7 cellular contexts compared by ENCODE assay signal in the genomic region with DNA sequence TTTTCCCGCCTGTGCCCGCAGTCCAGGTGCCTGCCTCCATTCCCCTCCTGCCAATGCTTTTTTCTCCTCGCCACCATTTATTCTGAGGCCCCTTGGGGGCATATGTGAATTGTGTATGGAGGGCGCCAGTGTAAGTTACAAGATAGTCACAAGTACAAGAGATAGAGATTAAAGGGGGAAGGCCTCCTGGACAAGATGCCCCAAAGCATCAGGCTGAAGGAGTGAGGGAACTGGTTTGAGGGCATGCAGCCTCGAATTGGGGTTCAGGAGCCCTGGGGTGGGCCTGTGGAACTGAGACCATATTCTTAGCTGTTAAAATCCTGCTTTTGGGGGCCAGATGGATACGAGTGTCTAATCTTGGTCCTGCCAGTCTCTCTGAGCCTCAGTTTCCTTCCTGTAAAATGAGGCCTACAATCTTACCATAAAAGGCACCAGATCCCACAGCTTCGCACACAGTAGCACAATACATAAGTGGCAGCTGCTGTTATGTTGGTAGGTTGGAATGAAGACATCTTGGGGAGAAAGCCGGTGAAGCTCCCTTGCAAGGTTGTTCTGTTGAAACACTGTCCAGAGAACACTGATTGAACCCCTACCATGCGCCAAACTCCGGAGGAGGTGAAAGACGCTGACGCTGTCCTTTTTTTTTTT. TPM values are rescaled to one million over a fixed set of nuclear protein-coding genes. Genes with fewer than 3 reads are reported as not detected.
DNase-seq lines count a peak whose midpoint lies in the region; ATAC-seq and TF ChIP-seq lines count a peak whose summit lies in the region.

No MANE protein-coding gene starts in this region.

- H2AFZ ChIP-seq in H9 (ENCODE audit: low read length) = no peak overlapping the region

- no peaks in the 10 kb centered on the region for H3K9me3 Mint-ChIP-seq in H9
- H3K9me3 Mint-ChIP-seq in stimulated activated memory B cell treated with anti-CD40 and anti-IgM and Interleukin-4, amounts not matched to agents 10 μg/mL and 1 μg/mL and 100 μg/mL, for 72 hours = no peaks in the 10 kb centered on the region

- no peak overlapping the region for H3K27ac ChIP-seq in H9 (ENCODE audit: insufficient read length, low read depth, low read length)
- H3K27ac ChIP-seq in Panc1 (ENCODE audit: low read length) = peak overlapping the region; percentile 80
- peak overlapping the region; percentile 95 for H3K27ac ChIP-seq in epithelial cell of prostate

- H3K4me2 ChIP-seq in H9 (ENCODE audit: insufficient read depth, insufficient read length, low read length) = no peak overlapping the region

- H3K23ac ChIP-seq in H9 (ENCODE audit: insufficient read length, low read depth, low read length) = no peak overlapping the region

- no peak overlapping the region for H2BK120ac ChIP-seq in H9 (ENCODE audit: low read depth, low read length, poor library complexity, severe bottlenecking)

- H4K20me1 ChIP-seq in H9 (ENCODE audit: control insufficient read depth, insufficient read depth, insufficient read length) = no peaks in the 10 kb centered on the region

- H3K27me3 ChIP-seq in H9 (ENCODE audit: insufficient read depth, low read length) (no peaks in the 10 kb centered on the region), Panc1 (ENCODE audit: control insufficient read depth, insufficient read depth, low read length) (no peaks in the 10 kb centered on the region)

- no peaks in the 10 kb centered on the region for H3K27me3 Mint-ChIP-seq in H9 (ENCODE audit: low read depth)
- H3K27me3 Mint-ChIP-seq in stimulated activated memory B cell treated with anti-CD40 and anti-IgM and Interleukin-4, amounts not matched to agents 10 μg/mL and 1 μg/mL and 100 μg/mL, for 72 hours = no peaks in the 10 kb centered on the region

- H3T11ph ChIP-seq in H9 (ENCODE audit: low read length) = no peak overlapping the region

- H3K14ac ChIP-seq in H9 (ENCODE audit: insufficient read depth, low read length) = no peak overlapping the region

- H3K4me1 ChIP-seq in H9 (ENCODE audit: insufficient read depth, low read length) = no peaks in the 10 kb centered on the region; the same call in 1 of the 2 replicates
- H3K4me1 ChIP-seq in Panc1 (ENCODE audit: control insufficient read depth, insufficient read depth, low read length) = peaks cover 24% of the 10 kb centered on the region

- H2BK12ac ChIP-seq in H9 (ENCODE audit: insufficient read length, low read depth, low read length) = no peak overlapping the region

- 0 out of 7 replicates have a peak overlapping the region, but pooled peaks of 1 of the 3 experiments have one; percentile 39 for H3K27ac Mint-ChIP-seq in H9
- peak overlapping the region; percentile 22 for H3K27ac Mint-ChIP-seq in stimulated activated memory B cell treated with anti-CD40 and anti-IgM and Interleukin-4, amounts not matched to agents 10 μg/mL and 1 μg/mL and 100 μg/mL, for 72 hours

- ATAC-seq in Panc1 = no peak
- ATAC-seq in stimulated activated memory B cell treated with anti-CD40 and anti-IgM and Interleukin-4, amounts not matched to agents 10 μg/mL and 1 μg/mL and 100 μg/mL, for 72 hours = no peak
- ATAC-seq in HG03442 (IDR thresholded peaks at IDR 0.05; ENCODE audit: unreplicated experiment) = no peak
- ATAC-seq in HG03039 (IDR thresholded peaks at IDR 0.05; ENCODE audit: unreplicated experiment) = no peak

- H4K5ac ChIP-seq in H9 (ENCODE audit: insufficient read length, low read depth, low read length) = no peak overlapping the region

- H3K18ac ChIP-seq in H9 (ENCODE audit: insufficient read length, low read depth, low read length) = no peak overlapping the region

- H2BK15ac ChIP-seq in H9 (ENCODE audit: low read depth, low read length) = no peak overlapping the region

- H3K79me1 ChIP-seq in H9 (ENCODE audit: insufficient read depth, low read depth, low read length, poor library complexity, severe bottlenecking) = no peaks in the 10 kb centered on the region

- H2BK20ac ChIP-seq in H9 (ENCODE audit: low read depth, low read length, poor library complexity, severe bottlenecking) = no peak overlapping the region

- no peak overlapping the region for H4K91ac ChIP-seq in H9 (ENCODE audit: insufficient read length, low read depth, low read length)

- H3K36me3 Mint-ChIP-seq in H9 (ENCODE audit: insufficient read depth in 1 of 3, low read depth in 3 of 3) = peaks cover 18 to 22% (median 21%) of the 10 kb centered on the region in 3 experiments
- peaks cover 10% of the 10 kb centered on the region for H3K36me3 Mint-ChIP-seq in stimulated activated memory B cell treated with anti-CD40 and anti-IgM and Interleukin-4, amounts not matched to agents 10 μg/mL and 1 μg/mL and 100 μg/mL, for 72 hours

- no peak overlapping the region for H3K56ac ChIP-seq in H9 (ENCODE audit: insufficient read length, low read depth, low read length)

- peaks cover 13 to 14% of the 10 kb centered on the region in 2 experiments for H3K4me1 Mint-ChIP-seq in H9
- H3K4me1 Mint-ChIP-seq in stimulated activated memory B cell treated with anti-CD40 and anti-IgM and Interleukin-4, amounts not matched to agents 10 μg/mL and 1 μg/mL and 100 μg/mL, for 72 hours = peaks cover 14% of the 10 kb centered on the region

- H2BK5ac ChIP-seq in H9 (ENCODE audit: insufficient read length, low read length) = no peak overlapping the region

- intact Hi-C loops in Panc1 (cut with micrococcal nuclease; ENCODE audit: unreplicated experiment) = no loop called here

- H3K9ac ChIP-seq in H9 (ENCODE audit: extremely low read depth, insufficient read length, low read length) = no peak overlapping the region

- no peak for DNase-seq in H9
- DNase-seq in Panc1 (ENCODE audit: low read depth, low spot score) = no peak
- no peak for DNase-seq in epithelial cell of prostate (ENCODE audit: low read depth, low spot score)
- no peak for DNase-seq in GM13977 (ENCODE audit: low spot score)

- POLR2A ChIA-PET in Panc1 (lab: Charles Lee) = no interaction called here

- BruUV-seq in Panc1 (replicated peaks; lab: Mats Ljungman, UMichigan) = TSS peak; percentile 69

- H3K4me3 Mint-ChIP-seq in H9 = peak overlapping the region; percentile 40 to 76; a peak in 4 of 5 replicates
- H3K4me3 Mint-ChIP-seq in stimulated activated memory B cell treated with anti-CD40 and anti-IgM and Interleukin-4, amounts not matched to agents 10 μg/mL and 1 μg/mL and 100 μg/mL, for 72 hours = peak overlapping the region; percentile 79

- peaks cover 10% of the 10 kb centered on the region for H3K36me3 ChIP-seq in Panc1 (ENCODE audit: control insufficient read depth, insufficient read depth, low read length)

- peak overlapping the region; percentile 20 to 60; a peak in 3 of 4 replicates for H3K4me3 ChIP-seq in Panc1 (ENCODE audit: low read depth in 2 of 2, low read length in 2 of 2)

- TF ChIP-seq CTCF in H9 (conservative IDR thresholded peaks at IDR 0.05) (no peak; the same call in 2 of the 3 replicates), Panc1 (IDR thresholded peaks at IDR 0.05) (no peak), GM13977 (IDR thresholded peaks at IDR 0.05; ENCODE audit: extremely low read depth, insufficient read depth, missing control alignments) (no peak)

- WGBS in H9 (ENCODE audit: extremely low coverage, insufficient read length, low lambda C conversion rate) = no CpG with 5 or more reads among the region's 12 CpGs

- H3K79me2 ChIP-seq in H9 (ENCODE audit: insufficient read depth, low read length) = no peaks in the 10 kb centered on the region

- no peak overlapping the region for H4K8ac ChIP-seq in H9 (replicated peaks; ENCODE audit: insufficient read length, low read depth, low read length)

- peaks cover 17% of the 10 kb centered on the region for H3K23me2 ChIP-seq in H9 (ENCODE audit: insufficient read length, low read depth, low read length, poor library complexity, severe bottlenecking)

- CTCF ChIA-PET in Panc1 (lab: Charles Lee) = interaction anchor here (0.7 to 1.4 kb wide), 4 partner anchors 11 to 144 kb away, joined by 3 to 12 read pairs (median 6); no protein-coding TSS in a partner anchor

- H3K9me3 ChIP-seq in H9 (ENCODE audit: control insufficient read depth, low read depth, low read length) (no peaks in the 10 kb centered on the region), Panc1 (ENCODE audit: control insufficient read depth, insufficient read depth, low read depth, low read length) (no peaks in the 10 kb centered on the region)

- in situ Hi-C loops in Panc1 (cut with HindIII; ENCODE audit: low pct_unique_long_range_greater_than_20kb, low sequenced_read_pairs) = no loop called here
- in situ Hi-C loops in GM13977 (cut with MboI; ENCODE audit: low pct_unique_long_range_greater_than_20kb, low sequenced_read_pairs, unreplicated experiment) = no loop called here

- no peak overlapping the region for H3K4ac ChIP-seq in H9 (ENCODE audit: low read depth, low read length)

- no peak overlapping the region for H2AK5ac ChIP-seq in H9 (ENCODE audit: insufficient read length, low read length)

RNA-seq across cellular contexts. Expression of a gene that starts 0.5 kb away (rescaled TPM):
- total RNA-seq in H9 (2021) (28.3 and 29.9 TPM in 2 replicates), Panc1 (2021; ENCODE audit: unreplicated experiment) (32.8 TPM)
- polyA plus RNA-seq in Panc1 (2012; ENCODE audit: insufficient read length) = 45.1 TPM

RNA-seq across cellular contexts. Expression of a gene that starts 25.7 kb away (rescaled TPM):
- total RNA-seq in H9 (2021) (264 and 271 TPM in 2 replicates), Panc1 (2021; ENCODE audit: unreplicated experiment) (340 TPM)
- 234 TPM for polyA plus RNA-seq in Panc1 (2012; ENCODE audit: insufficient read length)
